18 cellular contexts compared by ENCODE assay signal in genomic region chr5:9733456-9733855, GRCh38.
DNase-seq lines count a peak whose midpoint lies in the region; ATAC-seq and TF ChIP-seq lines count a peak whose summit lies in the region.
"Had no signal": no experiment of that assay in that cellular context is flagged by ENCODE, and none has a peak within 500 bp of the region (broad histone marks: within the 10 kb centered on the region; RNA-seq: fewer than 3 reads in every experiment).

No MANE protein-coding gene starts in this region.

- no peaks in the 10 kb centered on the region for H3K27me3 ChIP-seq in esophagus muscularis mucosa
- H3K27me3 ChIP-seq in PC-9 (ENCODE audit: insufficient read depth, low read depth) = no peaks in the 10 kb centered on the region

- ATAC-seq in GM18498 (IDR thresholded peaks at IDR 0.05; ENCODE audit: unreplicated experiment) = no peak
- ATAC-seq: GM12878 had no signal

- H3K36me3 ChIP-seq in esophagus muscularis mucosa = no peaks in the 10 kb centered on the region
- no peaks in the 10 kb centered on the region for H3K36me3 ChIP-seq in PC-9 (ENCODE audit: low read depth)
- H3K36me3 ChIP-seq: HAP-1 had no signal

- H3K4me3 ChIP-seq in esophagus muscularis mucosa (no peak overlapping the region), PC-9 (no peak overlapping the region)
- H3K4me3 ChIP-seq: GM12878, HAP-1 had no signal

- no peak for TF ChIP-seq EP300 in esophagus muscularis mucosa (IDR thresholded peaks at IDR 0.05)

- WGBS in esophagus muscularis mucosa = 69% methylated on average over 4 of the region's 4 CpGs

- H3K27ac ChIP-seq in esophagus muscularis mucosa (replicated peaks in 1 of 4) (no peak overlapping the region), RWPE1 (no peak overlapping the region), PC-9 (no peak overlapping the region)
- H3K27ac ChIP-seq: C4-2B, KMS-11 had no signal

- TF ChIP-seq CTCF in esophagus muscularis mucosa (IDR thresholded peaks at IDR 0.05) (no peak), RWPE1 (conservative IDR thresholded peaks at IDR 0.05; ENCODE audit: low read depth) (no peak), PC-9 (conservative IDR thresholded peaks at IDR 0.05) (no peak)

- no peak overlapping the region for H3K4me2 ChIP-seq in PC-9
- H3K4me2 ChIP-seq: KMS-11 had no signal

- H2AFZ ChIP-seq in PC-9 = no peak overlapping the region

- no peaks in the 10 kb centered on the region for H3K4me1 ChIP-seq in esophagus muscularis mucosa
- no peaks in the 10 kb centered on the region for H3K4me1 ChIP-seq in PC-9 (replicated peaks; ENCODE audit: insufficient read depth)
- H3K4me1 ChIP-seq: HAP-1 had no signal

- H3K9me3 ChIP-seq in esophagus muscularis mucosa (no peaks in the 10 kb centered on the region), PC-9 (ENCODE audit: insufficient read depth, low read depth) (no peaks in the 10 kb centered on the region)
- H3K9me3 ChIP-seq: HAP-1 had no signal

- DNase-seq in GM03348 (ENCODE audit: low spot score) (peak; percentile 36), esophagus muscularis mucosa (ENCODE audit: extremely low spot score) (peak; percentile 84), myocyte (ENCODE audit: low read depth) (peak; percentile 9), RWPE1 (ENCODE audit: low spot score) (no peak), PC-9 (no peak), NOMO-1 (lab: John Stamatoyannopoulos, UW; ENCODE audit: unreplicated experiment in 2 of 2) (no peak)
- DNase-seq: GF-D8, NCI-H1105 treated with DMSO at 0.1 percent for 48 hours, NCI-H2029 treated with DMSO at 0.1 percent for 48 hours, NCI-H345, NCI-H524, NCI-H774, Right ventricle myocardium superior had no signal

- no peaks in the 10 kb centered on the region for H3F3A ChIP-seq in PC-9 (ENCODE audit: insufficient read depth, low read depth)

- no peak for TF ChIP-seq POLR2A in esophagus muscularis mucosa (IDR thresholded peaks at IDR 0.05; ENCODE audit: low read depth)

- intact Hi-C loops in esophagus muscularis mucosa (cut with DNase I) (no loop called here), PC-9 (cut with micrococcal nuclease; ENCODE audit: unreplicated experiment) (no loop called here)

- no TSS peak for BruUV-seq in PC-9 (replicated peaks; lab: Mats Ljungman, UMichigan)

- CTCF ChIA-PET in RWPE1 (lab: Yijun Ruan, JAX) = no interaction called here
- CTCF ChIA-PET in PC-9 (lab: Charles Lee) = no interaction called here

- no peaks in the 10 kb centered on the region for H3K79me2 ChIP-seq in PC-9 (ENCODE audit: low read depth)

- no peaks in the 10 kb centered on the region for H3K9me2 ChIP-seq in PC-9 (ENCODE audit: insufficient read depth)

- no peaks in the 10 kb centered on the region for H4K20me1 ChIP-seq in PC-9 (ENCODE audit: insufficient read depth)

- POLR2A ChIA-PET in RWPE1 (lab: Yijun Ruan, JAX; ENCODE audit: low non-redundant PET) = no interaction called here
- POLR2A ChIA-PET in PC-9 (lab: Charles Lee; ENCODE audit: unreplicated experiment) = no interaction called here

Comparison
In these comparisons a context has a peak if more than half of its experiments do, and no peak if none do; other contexts are left out.
1. DNase-seq: peak in GM03348 (single experiment), esophagus muscularis mucosa (single experiment) and myocyte (single experiment); none in RWPE1 (single experiment), PC-9 (0 of 2) and NOMO-1 (0 of 2).